1 cellular context compared by ENCODE assay signal in the genomic region with DNA sequence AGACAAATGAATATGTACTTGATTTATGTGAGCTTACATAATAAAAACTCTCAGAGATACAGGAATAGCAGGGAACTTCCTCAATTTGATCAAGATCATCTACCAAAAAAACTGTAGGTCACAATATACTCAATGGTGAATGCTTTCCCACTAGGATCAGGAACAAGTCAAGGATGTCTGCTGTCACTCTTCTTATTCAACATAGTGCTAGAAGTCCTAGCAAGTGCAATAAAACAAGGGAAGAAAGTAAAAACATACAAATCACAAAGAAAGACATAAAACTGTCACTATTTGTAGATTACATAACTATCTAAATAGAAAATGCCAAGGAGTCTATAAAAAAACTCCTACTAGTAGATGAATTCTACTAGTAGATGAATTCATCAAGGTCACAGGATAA.
TF ChIP-seq lines count a peak whose summit lies in the region.

No MANE protein-coding gene starts in this region.

TF ChIP-seq in WTC11, 78 proteins besides CTCF, POLR2A, EP300 and RAD21 (continued from another document):
- TF ChIP-seq, protein P1, sequence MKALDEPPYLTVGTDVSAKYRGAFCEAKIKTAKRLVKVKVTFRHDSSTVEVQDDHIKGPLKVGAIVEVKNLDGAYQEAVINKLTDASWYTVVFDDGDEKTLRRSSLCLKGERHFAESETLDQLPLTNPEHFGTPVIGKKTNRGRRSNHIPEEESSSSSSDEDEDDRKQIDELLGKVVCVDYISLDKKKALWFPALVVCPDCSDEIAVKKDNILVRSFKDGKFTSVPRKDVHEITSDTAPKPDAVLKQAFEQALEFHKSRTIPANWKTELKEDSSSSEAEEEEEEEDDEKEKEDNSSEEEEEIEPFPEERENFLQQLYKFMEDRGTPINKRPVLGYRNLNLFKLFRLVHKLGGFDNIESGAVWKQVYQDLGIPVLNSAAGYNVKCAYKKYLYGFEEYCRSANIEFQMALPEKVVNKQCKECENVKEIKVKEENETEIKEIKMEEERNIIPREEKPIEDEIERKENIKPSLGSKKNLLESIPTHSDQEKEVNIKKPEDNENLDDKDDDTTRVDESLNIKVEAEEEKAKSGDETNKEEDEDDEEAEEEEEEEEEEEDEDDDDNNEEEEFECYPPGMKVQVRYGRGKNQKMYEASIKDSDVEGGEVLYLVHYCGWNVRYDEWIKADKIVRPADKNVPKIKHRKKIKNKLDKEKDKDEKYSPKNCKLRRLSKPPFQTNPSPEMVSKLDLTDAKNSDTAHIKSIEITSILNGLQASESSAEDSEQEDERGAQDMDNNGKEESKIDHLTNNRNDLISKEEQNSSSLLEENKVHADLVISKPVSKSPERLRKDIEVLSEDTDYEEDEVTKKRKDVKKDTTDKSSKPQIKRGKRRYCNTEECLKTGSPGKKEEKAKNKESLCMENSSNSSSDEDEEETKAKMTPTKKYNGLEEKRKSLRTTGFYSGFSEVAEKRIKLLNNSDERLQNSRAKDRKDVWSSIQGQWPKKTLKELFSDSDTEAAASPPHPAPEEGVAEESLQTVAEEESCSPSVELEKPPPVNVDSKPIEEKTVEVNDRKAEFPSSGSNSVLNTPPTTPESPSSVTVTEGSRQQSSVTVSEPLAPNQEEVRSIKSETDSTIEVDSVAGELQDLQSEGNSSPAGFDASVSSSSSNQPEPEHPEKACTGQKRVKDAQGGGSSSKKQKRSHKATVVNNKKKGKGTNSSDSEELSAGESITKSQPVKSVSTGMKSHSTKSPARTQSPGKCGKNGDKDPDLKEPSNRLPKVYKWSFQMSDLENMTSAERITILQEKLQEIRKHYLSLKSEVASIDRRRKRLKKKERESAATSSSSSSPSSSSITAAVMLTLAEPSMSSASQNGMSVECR (CRISPR knock-in tag; IDR thresholded peaks at IDR 0.05; ENCODE audit: borderline replicate concordance) = no peak
- TF ChIP-seq, protein P2, sequence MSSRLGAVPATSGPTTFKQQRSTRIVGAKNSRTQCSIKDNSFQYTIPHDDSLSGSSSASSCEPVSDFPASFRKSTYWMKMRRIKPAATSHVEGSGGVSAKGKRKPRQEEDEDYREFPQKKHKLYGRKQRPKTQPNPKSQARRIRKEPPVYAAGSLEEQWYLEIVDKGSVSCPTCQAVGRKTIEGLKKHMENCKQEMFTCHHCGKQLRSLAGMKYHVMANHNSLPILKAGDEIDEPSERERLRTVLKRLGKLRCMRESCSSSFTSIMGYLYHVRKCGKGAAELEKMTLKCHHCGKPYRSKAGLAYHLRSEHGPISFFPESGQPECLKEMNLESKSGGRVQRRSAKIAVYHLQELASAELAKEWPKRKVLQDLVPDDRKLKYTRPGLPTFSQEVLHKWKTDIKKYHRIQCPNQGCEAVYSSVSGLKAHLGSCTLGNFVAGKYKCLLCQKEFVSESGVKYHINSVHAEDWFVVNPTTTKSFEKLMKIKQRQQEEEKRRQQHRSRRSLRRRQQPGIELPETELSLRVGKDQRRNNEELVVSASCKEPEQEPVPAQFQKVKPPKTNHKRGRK (CRISPR knock-in tag; IDR thresholded peaks at IDR 0.05; ENCODE audit: borderline replicate concordance) = no peak
